In the genomic region with DNA sequence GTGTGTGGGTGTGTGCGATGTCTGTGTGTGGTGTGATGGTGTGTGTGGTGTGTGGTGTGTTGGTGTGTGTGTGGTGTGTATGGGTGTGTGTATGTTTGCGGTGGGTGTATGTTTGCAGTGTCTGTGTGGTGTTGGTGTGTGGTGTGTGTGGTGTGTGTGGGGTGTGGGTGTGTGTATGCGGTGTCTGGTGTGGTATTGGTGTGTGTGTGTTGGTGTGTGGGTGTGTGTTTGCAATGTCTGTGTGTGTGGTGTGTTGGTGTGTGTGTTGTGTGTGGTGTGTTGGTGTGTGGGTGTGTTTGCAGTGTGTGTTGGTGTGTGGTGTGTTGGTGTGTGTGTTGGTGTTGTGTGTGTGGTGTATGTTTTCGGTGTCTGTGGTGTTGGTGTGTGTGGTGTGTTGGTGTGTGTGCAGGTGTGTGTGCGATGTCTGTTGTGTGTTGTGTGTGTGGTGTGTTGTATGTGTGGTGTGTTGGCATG, we compare ENCODE assay signal across 20 cellular contexts. TPM values are rescaled to one million over a fixed set of nuclear protein-coding genes. Genes with fewer than 3 reads are reported as not detected.
A peak's percentile ranks its signal among the peaks of the same experiment; 100 is the strongest.
DNase-seq lines count a peak whose midpoint lies in the region; ATAC-seq and TF ChIP-seq lines count a peak whose summit lies in the region.
"Had no signal": no experiment of that assay in that cellular context is flagged by ENCODE, and none has a peak within 500 bp of the region (broad histone marks: within the 10 kb centered on the region; RNA-seq: fewer than 3 reads in every experiment).

No MANE protein-coding gene starts in this region.

- H4K8ac ChIP-seq in mesendoderm (ENCODE audit: low read depth, low read length): no peak overlapping the region

- H3K18ac ChIP-seq in mesendoderm (ENCODE audit: low read length): no peak overlapping the region

- no peak overlapping the region for H3K56ac ChIP-seq in mesendoderm (ENCODE audit: low read length)

- H3K4ac ChIP-seq in mesendoderm (ENCODE audit: low read depth, low read length): no peak overlapping the region

- H3K27ac ChIP-seq in BLaER1 treated with 17β-estradiol and CSF1 and Interleukin-3, amounts not matched to agents 10 nM and 100 nM: peak overlapping the region in 9 of 11 experiments; percentile 6 to 97 (median 39); a peak in 11 of 22 replicates
- H3K27ac ChIP-seq in VCaP (peak overlapping the region; percentile 99), hepatocyte (peak overlapping the region; percentile 54), skeletal muscle tissue (ENCODE audit: low read depth, low read length) (peak overlapping the region; percentile 80), mesendoderm (ENCODE audit: low read depth, low read length) (no peak overlapping the region)
- H3K27ac ChIP-seq: cardiac muscle cell had no signal

- no peak overlapping the region for H2BK5ac ChIP-seq in mesendoderm (ENCODE audit: low read length)

- H4K20me1 ChIP-seq in BLaER1 treated with 17β-estradiol and CSF1 and Interleukin-3, amounts not matched to agents 10 nM and 100 nM: peaks cover 65 to 100% (median 100%) of the 10 kb centered on the region in 11 experiments
- H4K20me1 ChIP-seq in hepatocyte (ENCODE audit: insufficient read depth, poor library complexity, severe bottlenecking): no peaks in the 10 kb centered on the region

- peaks cover 0 to 34% (median 24%) of the 10 kb centered on the region in 11 experiments; a peak in 16 of 22 replicates for H3K36me3 ChIP-seq in BLaER1 treated with 17β-estradiol and CSF1 and Interleukin-3, amounts not matched to agents 10 nM and 100 nM
- H3K36me3 ChIP-seq in hepatocyte (replicated peaks; ENCODE audit: insufficient read depth, low read depth) (no peaks in the 10 kb centered on the region), skeletal muscle tissue (ENCODE audit: control insufficient read depth in 3 of 3, insufficient read depth in 3 of 3, low read length in 3 of 3) (no peaks in the 10 kb centered on the region), mesendoderm (ENCODE audit: control insufficient read depth, insufficient read depth, low read length) (no peaks in the 10 kb centered on the region)
- H3K36me3 ChIP-seq: cardiac muscle cell had no signal

- H3K9ac ChIP-seq in BLaER1 treated with 17β-estradiol and CSF1 and Interleukin-3, amounts not matched to agents 10 nM and 100 nM: no peak overlapping the region
- H3K9ac ChIP-seq in skeletal muscle tissue (ENCODE audit: low read depth in 1 of 3, low read length in 3 of 3) (peak overlapping the region in 1 of 3 donors; percentile 60), mesendoderm (ENCODE audit: low read length) (no peak overlapping the region)

- peaks cover 87% of the 10 kb centered on the region for H3K79me2 ChIP-seq in hepatocyte
- H3K79me2 ChIP-seq in mesendoderm (ENCODE audit: control insufficient read depth, insufficient read depth, low read length): peaks cover 42% of the 10 kb centered on the region

- H3K9me2 ChIP-seq in hepatocyte (replicated peaks; ENCODE audit: insufficient read depth): no peaks in the 10 kb centered on the region

- WGBS in hepatocyte (ENCODE audit: low lambda C conversion rate, missing lambda C conversion rate): 97% methylated on average over 5 of the region's 5 CpGs
- 100% methylated on average over 2 of the region's 5 CpGs for WGBS in mesendoderm (ENCODE audit: extremely low coverage, insufficient coverage, low lambda C conversion rate)

- H2AK5ac ChIP-seq in mesendoderm (ENCODE audit: low read length): no peak overlapping the region

- H2AFZ ChIP-seq in hepatocyte: no peak overlapping the region

- DNase-seq in hepatocyte (ENCODE audit: low spot score): no peak
- DNase-seq in putamen (ENCODE audit: low spot score): no peak
- no peak for DNase-seq in activated CD4-positive, alpha-beta T cell treated with anti-CD3 and anti-CD28 coated beads, Interleukin-2, amount 50 U/mL, for 1 hour
- DNase-seq in mesendoderm: no peak
- DNase-seq: activated CD4-positive, alpha-beta T cell treated with anti-CD3 and anti-CD28 coated beads for 48 hours; activated CD8-positive, alpha-beta memory T cell treated with anti-CD3 and anti-CD28 coated beads, Interleukin-2, amount 50 U/mL, for 4 hours; activated effector memory CD4-positive, alpha-beta T cell treated with anti-CD3 and anti-CD28 coated beads, Interleukin-2, amount 50 U/mL, for 16 hours; HFFc6; KG1; left ventricle myocardium superior; NCI-H2029; NCI-H446 treated with DMSO at 0.1 percent for 48 hours; NK-92 treated with Interleukin-12 subunit alpha and Interleukin-12 subunit beta, amount 100 ng/mL, for 24 hours; occipital lobe had no signal

- peak overlapping the region in 6 of 11 experiments; percentile 8 to 99 (median 66); a peak in 10 of 22 replicates for H3K4me2 ChIP-seq in BLaER1 treated with 17β-estradiol and CSF1 and Interleukin-3, amounts not matched to agents 10 nM and 100 nM
- H3K4me2 ChIP-seq in hepatocyte: no peak overlapping the region
- no peak overlapping the region for H3K4me2 ChIP-seq in mesendoderm (ENCODE audit: low read length)

- H2BK120ac ChIP-seq in mesendoderm (ENCODE audit: low read depth, low read length): no peak overlapping the region

- ATAC-seq in HG03108 (IDR thresholded peaks at IDR 0.05; ENCODE audit: unreplicated experiment): no peak
- ATAC-seq: esophagus mucosa, left ventricle myocardium superior had no signal

- H3K27me3 ChIP-seq in BLaER1 treated with 17β-estradiol and CSF1 and Interleukin-3, amounts not matched to agents 10 nM and 100 nM: no peaks in the 10 kb centered on the region
- no peaks in the 10 kb centered on the region for H3K27me3 ChIP-seq in hepatocyte
- no peaks in the 10 kb centered on the region for H3K27me3 ChIP-seq in skeletal muscle tissue (ENCODE audit: control insufficient read depth in 3 of 3, insufficient read depth in 3 of 3, low read length in 3 of 3)
- H3K27me3 ChIP-seq in mesendoderm (ENCODE audit: insufficient read depth, low read length, poor library complexity): no peaks in the 10 kb centered on the region
- H3K27me3 ChIP-seq: cardiac muscle cell had no signal

- H3K79me1 ChIP-seq in mesendoderm (ENCODE audit: low read length): peaks cover 35% of the 10 kb centered on the region

- no peak overlapping the region for H3K23ac ChIP-seq in mesendoderm (ENCODE audit: low read length)

- no peak overlapping the region for H2BK15ac ChIP-seq in mesendoderm (replicated peaks; ENCODE audit: low read depth)

- H3K9me3 ChIP-seq in BLaER1 treated with 17β-estradiol and CSF1 and Interleukin-3, amounts not matched to agents 10 nM and 100 nM (replicated peaks in 1 of 11): no peaks in the 10 kb centered on the region; a peak in 1 of 22 replicates
- H3K9me3 ChIP-seq in hepatocyte (ENCODE audit: low read depth) (no peaks in the 10 kb centered on the region), skeletal muscle tissue (ENCODE audit: control insufficient read depth in 3 of 3, low read length in 3 of 3) (no peaks in the 10 kb centered on the region)

- H4K5ac ChIP-seq in mesendoderm (ENCODE audit: low read length): no peak overlapping the region

- H3K4me3 ChIP-seq in BLaER1 treated with 17β-estradiol and CSF1 and Interleukin-3, amounts not matched to agents 10 nM and 100 nM: no peak overlapping the region
- H3K4me3 ChIP-seq in hepatocyte: no peak overlapping the region
- H3K4me3 ChIP-seq in skeletal muscle tissue (ENCODE audit: low read length in 3 of 3): peak overlapping the region in 2 of 3 donors; percentile 37 to 41
- H3K4me3 ChIP-seq in mesendoderm (ENCODE audit: low read length): no peak overlapping the region
- H3K4me3 ChIP-seq: cardiac muscle cell had no signal

- TF ChIP-seq CTCF in VCaP (conservative IDR thresholded peaks at IDR 0.05) (no peak), hepatocyte (IDR thresholded peaks at IDR 0.05; ENCODE audit: poor library complexity) (no peak)

- H3K4me1 ChIP-seq in BLaER1 treated with 17β-estradiol and CSF1 and Interleukin-3, amounts not matched to agents 10 nM and 100 nM: peaks cover 88 to 97% (median 93%) of the 10 kb centered on the region in 10 experiments
- H3K4me1 ChIP-seq in hepatocyte (ENCODE audit: insufficient read depth) (peaks cover 35% of the 10 kb centered on the region), skeletal muscle tissue (ENCODE audit: control insufficient read depth in 3 of 3, insufficient read depth in 3 of 3, low read length in 3 of 3) (peaks cover 91 to 94% (median 92%) of the 10 kb centered on the region in 3 donors), mesendoderm (ENCODE audit: control insufficient read depth, low read depth, low read length) (peaks cover 7% of the 10 kb centered on the region)

RNA-seq across cellular contexts. Expression of a gene that starts 15.7 kb away (rescaled TPM):
- total RNA-seq in hepatocyte (5.6 and 11.5 TPM in 2 replicates), skeletal muscle tissue (10.4 TPM)
- 33.1 and 39.4 TPM in 2 replicates for polyA plus RNA-seq in hepatocyte
- 48.2 TPM for polyA plus RNA-seq in mesendoderm (2013, experiment 1 of 2)
- polyA plus RNA-seq in mesendoderm (2013, experiment 2 of 2): 49.6 TPM

Comparison
In these comparisons a context has a peak if more than half of its experiments do, and no peak if none do; other contexts are left out.
1. H3K4me2 ChIP-seq: peak in BLaER1 treated with 17β-estradiol and CSF1 and Interleukin-3, amounts not matched to agents 10 nM and 100 nM (6 of 11); none in hepatocyte (single experiment) and mesendoderm (single experiment).
2. H3K4me3 ChIP-seq: peak in skeletal muscle tissue (2 of 3); none in BLaER1 treated with 17β-estradiol and CSF1 and Interleukin-3, amounts not matched to agents 10 nM and 100 nM (0 of 10), hepatocyte (single experiment) and mesendoderm (single experiment).